28 cellular contexts compared by ENCODE assay signal in genomic region chr1:220889848-220890287, GRCh38.
"Had no signal": no experiment of that assay in that cellular context is flagged by ENCODE, and none has a peak within 500 bp of the region (broad histone marks: within the 10 kb centered on the region; RNA-seq: fewer than 3 reads in every experiment).

No MANE protein-coding gene starts in this region.

- FAIRE-seq: TTC549 had no signal

- H3K9ac ChIP-seq: SK-N-SH had no signal

- H3K4me3 ChIP-seq: adrenal gland, Peyer's patch, SJSA1 had no signal

- DNase-seq: activated CD4-positive, alpha-beta T cell treated with anti-CD3 and anti-CD28 coated beads, Interleukin-2, amount 10 ng/mL, durations not matched to agents 7 days and 5 days; activated CD4-positive, alpha-beta T cell treated with anti-CD3 and anti-CD28 coated beads, Interleukin-2, amount 50 U/mL, for 48 hours; activated CD8-positive, alpha-beta memory T cell treated with anti-CD3 and anti-CD28 coated beads, Interleukin-2, amount 50 U/mL, for 4 hours; activated gamma-delta T cell treated with Interleukin-2 at 50 U/mL for 16 hours; activated naive CD4-positive, alpha-beta T cell treated with anti-CD3 and anti-CD28 coated beads for 36 hours; activated T-cell treated with anti-CD3 and anti-CD28 coated beads for 4 hours; activated T-cell treated with anti-CD3 and anti-CD28 coated beads, Interleukin-2, amount 50 U/mL, for 4 hours; adrenal gland; central memory CD4-positive, alpha-beta T cell; NCI-H1092 treated with DMSO at 0.1 percent for 48 hours; NCI-H1417; NCI-H146; NCI-H187; NCI-H2029 treated with DMSO at 0.1 percent for 48 hours; NCI-H2107; NCI-H2171; NCI-H510A; NCI-H526; NCI-H748 treated with DMSO at 0.1 percent for 48 hours; NK-92 treated with Interleukin-12 subunit alpha and Interleukin-12 subunit beta, amount 100 ng/mL, for 24 hours; PC-3; Peyer's patch; RPMI8226; SHP77 treated with DMSO at 0.1 percent for 48 hours; SK-N-SH had no signal

- ATAC-seq: activated naive CD4-positive, alpha-beta T cell treated with anti-CD3 and anti-CD28 coated beads, Interleukin-2, amount 50 U/mL, for 72 hours; activated T-cell treated with anti-CD3 and anti-CD28 coated beads, Interleukin-2, amount 50 U/mL, for 4 hours; PC-3 had no signal

- H3K4me2 ChIP-seq: SK-N-SH had no signal

- H3K4me1 ChIP-seq: SJSA1 had no signal

- H3K27me3 ChIP-seq: SJSA1 had no signal

- H3K27ac ChIP-seq: adrenal gland, Peyer's patch, SJSA1 had no signal

- H3K9me3 ChIP-seq: adrenal gland, SK-N-SH had no signal
